In genomic region chr9:96071245-96072124, GRCh38 we compare ENCODE assay signal across 9 cellular contexts.
A peak's percentile ranks its signal among the peaks of the same experiment; 100 is the strongest.
DNase-seq lines count a peak whose midpoint lies in the region; ATAC-seq, FAIRE-seq and TF ChIP-seq lines count a peak whose summit lies in the region.
"Had no signal": no experiment of that assay in that cellular context is flagged by ENCODE, and none has a peak within 500 bp of the region (broad histone marks: within the 10 kb centered on the region; RNA-seq: fewer than 3 reads in every experiment).

No MANE protein-coding gene starts in this region.

- H3K27me3 Mint-ChIP-seq in CD4-positive, CD25-positive, alpha-beta regulatory T cell = peaks cover 11% of the 10 kb centered on the region
- peaks cover 8% of the 10 kb centered on the region for H3K27me3 Mint-ChIP-seq in activated T-helper 17 cell treated with anti-CD3 and anti-CD28 coated beads, Interleukin-2, amount 50 U/mL, for 72 hours

- no peaks in the 10 kb centered on the region for H3K36me3 ChIP-seq in CD4-positive, CD25-positive, alpha-beta regulatory T cell (ENCODE audit: control insufficient read depth, insufficient read depth, low read length)
- H3K36me3 ChIP-seq in small intestine (ENCODE audit: control insufficient read depth in 2 of 2, insufficient read depth in 2 of 2, low read length in 2 of 2) = no peaks in the 10 kb centered on the region

- H3K27ac ChIP-seq in CD4-positive, CD25-positive, alpha-beta regulatory T cell (ENCODE audit: insufficient read depth, low read length, poor library complexity, severe bottlenecking) = no peak overlapping the region
- no peak overlapping the region for H3K27ac ChIP-seq in small intestine (ENCODE audit: low read depth in 1 of 2, low read length in 1 of 2)

- peak; percentile 34 to 47 for ATAC-seq in CD4-positive, CD25-positive, alpha-beta regulatory T cell (ENCODE audit: low read depth in 2 of 2)
- ATAC-seq in SK-N-SH treated with all-trans-retinoic acid at 6 μM for 48 hours (peak; percentile 95), HG03159 (IDR thresholded peaks at IDR 0.05; ENCODE audit: unreplicated experiment) (no peak)
- ATAC-seq in activated T-helper 17 cell treated with anti-CD3 and anti-CD28 coated beads, Interleukin-2, amount 50 U/mL, for 72 hours (replicated peaks) = no peak

- 76 to 85% (median 77%) methylated on average over 6 of the region's 6 CpGs for WGBS in small intestine, 3 donors

- no peak overlapping the region for H3K27ac Mint-ChIP-seq in CD4-positive, CD25-positive, alpha-beta regulatory T cell
- H3K27ac Mint-ChIP-seq in activated T-helper 17 cell treated with anti-CD3 and anti-CD28 coated beads, Interleukin-2, amount 50 U/mL, for 72 hours = no peak overlapping the region

- peak in 1 of 3 donors; percentile 35 for DNase-seq in CD4-positive, CD25-positive, alpha-beta regulatory T cell
- DNase-seq in GM19238 (ENCODE audit: insufficient read length, low spot score) (peak; percentile 28), fibroblast of mammary gland (ENCODE audit: low read depth) (peak; percentile 55), small intestine (peak; percentile 25), NCI-H1694 treated with DMSO at 0.1 percent for 48 hours (lab: John Stamatoyannopoulos, UW) (no peak)

- H3K4me3 ChIP-seq in CD4-positive, CD25-positive, alpha-beta regulatory T cell (ENCODE audit: low read depth, low read length) = no peak overlapping the region
- H3K4me3 ChIP-seq in fibroblast of mammary gland (ENCODE audit: control insufficient read depth, low read depth, low read length) = no peak overlapping the region
- no peak overlapping the region for H3K4me3 ChIP-seq in small intestine (ENCODE audit: low read depth in 1 of 2, low read length in 2 of 2)

- H3K4me3 Mint-ChIP-seq in CD4-positive, CD25-positive, alpha-beta regulatory T cell = no peak overlapping the region
- no peak overlapping the region for H3K4me3 Mint-ChIP-seq in activated T-helper 17 cell treated with anti-CD3 and anti-CD28 coated beads, Interleukin-2, amount 50 U/mL, for 72 hours

- TF ChIP-seq CTCF in fibroblast of mammary gland (conservative IDR thresholded peaks at IDR 0.05; ENCODE audit: control insufficient read depth, insufficient read depth, low read depth, low read length) = peak; percentile 65

- H3K36me3 Mint-ChIP-seq in CD4-positive, CD25-positive, alpha-beta regulatory T cell = no peaks in the 10 kb centered on the region
- no peaks in the 10 kb centered on the region for H3K36me3 Mint-ChIP-seq in activated T-helper 17 cell treated with anti-CD3 and anti-CD28 coated beads, Interleukin-2, amount 50 U/mL, for 72 hours (ENCODE audit: low read depth)

- H3K9me3 ChIP-seq in CD4-positive, CD25-positive, alpha-beta regulatory T cell (ENCODE audit: control insufficient read depth in 2 of 2, low read length in 2 of 2) = no peaks in the 10 kb centered on the region
- no peaks in the 10 kb centered on the region for H3K9me3 ChIP-seq in small intestine (ENCODE audit: control insufficient read depth, low read depth)

- H3K4me1 Mint-ChIP-seq in CD4-positive, CD25-positive, alpha-beta regulatory T cell = no peaks in the 10 kb centered on the region
- H3K4me1 Mint-ChIP-seq in activated T-helper 17 cell treated with anti-CD3 and anti-CD28 coated beads, Interleukin-2, amount 50 U/mL, for 72 hours = peaks cover 5% of the 10 kb centered on the region

- no peaks in the 10 kb centered on the region for H3K4me1 ChIP-seq in CD4-positive, CD25-positive, alpha-beta regulatory T cell (ENCODE audit: control insufficient read depth, insufficient read depth, low read length, poor library complexity, severe bottlenecking)
- no peaks in the 10 kb centered on the region for H3K4me1 ChIP-seq in small intestine (ENCODE audit: control insufficient read depth in 2 of 2, insufficient read depth in 1 of 2, low read depth in 1 of 2, low read length in 1 of 2)

- H3K27me3 ChIP-seq in CD4-positive, CD25-positive, alpha-beta regulatory T cell (ENCODE audit: control insufficient read depth, insufficient read depth, low read length) = peaks cover 6% of the 10 kb centered on the region
- no peaks in the 10 kb centered on the region for H3K27me3 ChIP-seq in small intestine (ENCODE audit: control insufficient read depth in 2 of 2, insufficient read depth in 2 of 2, low read length in 2 of 2)

- no peaks in the 10 kb centered on the region for H3K9me3 Mint-ChIP-seq in CD4-positive, CD25-positive, alpha-beta regulatory T cell
- no peaks in the 10 kb centered on the region for H3K9me3 Mint-ChIP-seq in activated T-helper 17 cell treated with anti-CD3 and anti-CD28 coated beads, Interleukin-2, amount 50 U/mL, for 72 hours

- FAIRE-seq in small intestine (lab: Jason Lieb, UNC) = no peak
- FAIRE-seq: frontal cortex had no signal

TF ChIP-seq in SK-N-SH treated with all-trans-retinoic acid at 6 μM for 48 hours, 23 proteins besides CTCF, POLR2A, EP300 and RAD21:
- no peak for TF ChIP-seq ZNF70 (CRISPR knock-in tag; IDR thresholded peaks at IDR 0.05)

Comparison
In these comparisons a context has a peak if more than half of its experiments do, and no peak if none do; other contexts are left out.
1. ATAC-seq: peak in CD4-positive, CD25-positive, alpha-beta regulatory T cell (2 of 2) and SK-N-SH treated with all-trans-retinoic acid at 6 μM for 48 hours (single experiment); none in activated T-helper 17 cell treated with anti-CD3 and anti-CD28 coated beads, Interleukin-2, amount 50 U/mL, for 72 hours (single experiment) and HG03159 (single experiment).